Comparison of ENCODE assay signal across 8 cellular contexts in genomic region chr11:61897387-61898246, GRCh38. TPM values are rescaled to one million over a fixed set of nuclear protein-coding genes. Genes with fewer than 3 reads are reported as not detected.
DNase-seq lines count a peak whose midpoint lies in the region; ATAC-seq and TF ChIP-seq lines count a peak whose summit lies in the region.

No MANE protein-coding gene starts in this region.

- H3K27me3 Mint-ChIP-seq in GM23338 (ENCODE audit: insufficient read depth, low read depth, poor library complexity): peaks cover 10% of the 10 kb centered on the region

- peaks cover 17% of the 10 kb centered on the region for H3K4me1 Mint-ChIP-seq in GM23338

- H3K79me2 ChIP-seq in GM23338 (replicated peaks; ENCODE audit: insufficient read depth): no peaks in the 10 kb centered on the region

- WGBS in lung, 2 donors: 68 to 78% methylated on average over 17 of the region's 17 CpGs

- no peaks in the 10 kb centered on the region for H3K27me3 ChIP-seq in GM23338 (ENCODE audit: insufficient read depth)
- H3K27me3 ChIP-seq in lung (ENCODE audit: control insufficient read depth, insufficient read depth): no peaks in the 10 kb centered on the region

- no peak overlapping the region for H3K27ac Mint-ChIP-seq in GM23338

- 0 out of 2 replicates have a peak overlapping the region, but pooled peaks have one; percentile 60 for H3K4me2 ChIP-seq in GM23338

- DNase-seq in AG09319 (ENCODE audit: extremely low read depth, low read depth): no peak
- DNase-seq in GM23338 (ENCODE audit: low spot score): peak; percentile 93
- DNase-seq in NCI-H526 treated with DMSO at 0.1 percent for 48 hours (lab: John Stamatoyannopoulos, UW): peak; percentile 54
- DNase-seq in activated CD4-positive, alpha-beta T cell treated with anti-CD3 and anti-CD28 coated beads, Interleukin-2, amount 50 U/mL, for 48 hours: peak; percentile 85 to 87
- DNase-seq in dermis blood vessel endothelial cell: peak; percentile 82
- DNase-seq in lung (ENCODE audit: low spot score): peak; percentile 78
- peak; percentile 55 for DNase-seq in stimulated activated CD8-positive, alpha-beta memory T cell treated with anti-CD3 and anti-CD28 coated beads, Interleukin-12 subunit alpha, Interleukin-12 subunit beta, amount 100 ng/mL, for 4 hours (ENCODE audit: low read depth)

- H4K20me1 ChIP-seq in GM23338 (replicated peaks; ENCODE audit: insufficient read depth): no peaks in the 10 kb centered on the region

- no peaks in the 10 kb centered on the region; the same call in 2 of the 3 replicates for H3K36me3 Mint-ChIP-seq in GM23338 (ENCODE audit: low read depth)

- peak; percentile 86 for ATAC-seq in GM23338
- no peak for ATAC-seq in lung (ENCODE audit: insufficient read depth, low FRiP score)
- ATAC-seq in HG02571 (IDR thresholded peaks at IDR 0.05; ENCODE audit: unreplicated experiment): no peak

- 0 out of 2 replicates have a peak, but pooled peaks cover under 1% of the 10 kb centered on the region for H3F3A ChIP-seq in GM23338 (replicated peaks; ENCODE audit: low read depth)

- no peaks in the 10 kb centered on the region for H3K36me3 ChIP-seq in GM23338 (ENCODE audit: insufficient read depth)
- no peaks in the 10 kb centered on the region for H3K36me3 ChIP-seq in lung (ENCODE audit: control insufficient read depth in 2 of 2, insufficient read depth in 2 of 2, low read length in 2 of 2)

- TF ChIP-seq CTCF in AG09319 (IDR thresholded peaks at IDR 0.05; ENCODE audit: low read depth, low read length) (peak; percentile 93), GM23338 (conservative IDR thresholded peaks at IDR 0.05; ENCODE audit: low read depth in 2 of 2) (peak; percentile 83 to 98), lung (IDR thresholded peaks at IDR 0.05; ENCODE audit: control extremely low read depth, extremely low read depth) (peak; percentile 67)

- H3K9me3 ChIP-seq in lung (ENCODE audit: control insufficient read depth in 2 of 2, insufficient read depth in 1 of 2, low read length in 1 of 2): no peaks in the 10 kb centered on the region

- H3K27ac ChIP-seq in GM23338 (ENCODE audit: low read depth) (no peak overlapping the region), lung (ENCODE audit: low read depth in 1 of 2, low read length in 1 of 2) (no peak overlapping the region)

- H3K4me1 ChIP-seq in GM23338 (ENCODE audit: insufficient read depth): peaks cover 7% of the 10 kb centered on the region; the same call in 1 of the 2 replicates
- H3K4me1 ChIP-seq in lung (ENCODE audit: control insufficient read depth in 2 of 2, insufficient read depth in 2 of 2, low read length in 2 of 2): no peaks in the 10 kb centered on the region

- no peak overlapping the region for H3K4me3 ChIP-seq in GM23338
- H3K4me3 ChIP-seq in lung: no peak overlapping the region

- H3K9me2 ChIP-seq in GM23338 (ENCODE audit: insufficient read depth): no peaks in the 10 kb centered on the region

- H3K4me3 Mint-ChIP-seq in GM23338: no peak overlapping the region

- H2AFZ ChIP-seq in GM23338: no peak overlapping the region

- no peaks in the 10 kb centered on the region; the same call in 2 of the 3 replicates for H3K9me3 Mint-ChIP-seq in GM23338

TF ChIP-seq in GM23338, 12 proteins besides CTCF, POLR2A, EP300 and RAD21:
- TF ChIP-seq JUNB (IDR thresholded peaks at IDR 0.05; ENCODE audit: unreplicated experiment): no peak
- TF ChIP-seq POLR2AphosphoS5 (IDR thresholded peaks at IDR 0.05; ENCODE audit: low read depth): no peak
- TF ChIP-seq CREB1 (CRISPR knock-in tag; IDR thresholded peaks at IDR 0.05; ENCODE audit: low read depth): no peak
- TF ChIP-seq, protein P1, sequence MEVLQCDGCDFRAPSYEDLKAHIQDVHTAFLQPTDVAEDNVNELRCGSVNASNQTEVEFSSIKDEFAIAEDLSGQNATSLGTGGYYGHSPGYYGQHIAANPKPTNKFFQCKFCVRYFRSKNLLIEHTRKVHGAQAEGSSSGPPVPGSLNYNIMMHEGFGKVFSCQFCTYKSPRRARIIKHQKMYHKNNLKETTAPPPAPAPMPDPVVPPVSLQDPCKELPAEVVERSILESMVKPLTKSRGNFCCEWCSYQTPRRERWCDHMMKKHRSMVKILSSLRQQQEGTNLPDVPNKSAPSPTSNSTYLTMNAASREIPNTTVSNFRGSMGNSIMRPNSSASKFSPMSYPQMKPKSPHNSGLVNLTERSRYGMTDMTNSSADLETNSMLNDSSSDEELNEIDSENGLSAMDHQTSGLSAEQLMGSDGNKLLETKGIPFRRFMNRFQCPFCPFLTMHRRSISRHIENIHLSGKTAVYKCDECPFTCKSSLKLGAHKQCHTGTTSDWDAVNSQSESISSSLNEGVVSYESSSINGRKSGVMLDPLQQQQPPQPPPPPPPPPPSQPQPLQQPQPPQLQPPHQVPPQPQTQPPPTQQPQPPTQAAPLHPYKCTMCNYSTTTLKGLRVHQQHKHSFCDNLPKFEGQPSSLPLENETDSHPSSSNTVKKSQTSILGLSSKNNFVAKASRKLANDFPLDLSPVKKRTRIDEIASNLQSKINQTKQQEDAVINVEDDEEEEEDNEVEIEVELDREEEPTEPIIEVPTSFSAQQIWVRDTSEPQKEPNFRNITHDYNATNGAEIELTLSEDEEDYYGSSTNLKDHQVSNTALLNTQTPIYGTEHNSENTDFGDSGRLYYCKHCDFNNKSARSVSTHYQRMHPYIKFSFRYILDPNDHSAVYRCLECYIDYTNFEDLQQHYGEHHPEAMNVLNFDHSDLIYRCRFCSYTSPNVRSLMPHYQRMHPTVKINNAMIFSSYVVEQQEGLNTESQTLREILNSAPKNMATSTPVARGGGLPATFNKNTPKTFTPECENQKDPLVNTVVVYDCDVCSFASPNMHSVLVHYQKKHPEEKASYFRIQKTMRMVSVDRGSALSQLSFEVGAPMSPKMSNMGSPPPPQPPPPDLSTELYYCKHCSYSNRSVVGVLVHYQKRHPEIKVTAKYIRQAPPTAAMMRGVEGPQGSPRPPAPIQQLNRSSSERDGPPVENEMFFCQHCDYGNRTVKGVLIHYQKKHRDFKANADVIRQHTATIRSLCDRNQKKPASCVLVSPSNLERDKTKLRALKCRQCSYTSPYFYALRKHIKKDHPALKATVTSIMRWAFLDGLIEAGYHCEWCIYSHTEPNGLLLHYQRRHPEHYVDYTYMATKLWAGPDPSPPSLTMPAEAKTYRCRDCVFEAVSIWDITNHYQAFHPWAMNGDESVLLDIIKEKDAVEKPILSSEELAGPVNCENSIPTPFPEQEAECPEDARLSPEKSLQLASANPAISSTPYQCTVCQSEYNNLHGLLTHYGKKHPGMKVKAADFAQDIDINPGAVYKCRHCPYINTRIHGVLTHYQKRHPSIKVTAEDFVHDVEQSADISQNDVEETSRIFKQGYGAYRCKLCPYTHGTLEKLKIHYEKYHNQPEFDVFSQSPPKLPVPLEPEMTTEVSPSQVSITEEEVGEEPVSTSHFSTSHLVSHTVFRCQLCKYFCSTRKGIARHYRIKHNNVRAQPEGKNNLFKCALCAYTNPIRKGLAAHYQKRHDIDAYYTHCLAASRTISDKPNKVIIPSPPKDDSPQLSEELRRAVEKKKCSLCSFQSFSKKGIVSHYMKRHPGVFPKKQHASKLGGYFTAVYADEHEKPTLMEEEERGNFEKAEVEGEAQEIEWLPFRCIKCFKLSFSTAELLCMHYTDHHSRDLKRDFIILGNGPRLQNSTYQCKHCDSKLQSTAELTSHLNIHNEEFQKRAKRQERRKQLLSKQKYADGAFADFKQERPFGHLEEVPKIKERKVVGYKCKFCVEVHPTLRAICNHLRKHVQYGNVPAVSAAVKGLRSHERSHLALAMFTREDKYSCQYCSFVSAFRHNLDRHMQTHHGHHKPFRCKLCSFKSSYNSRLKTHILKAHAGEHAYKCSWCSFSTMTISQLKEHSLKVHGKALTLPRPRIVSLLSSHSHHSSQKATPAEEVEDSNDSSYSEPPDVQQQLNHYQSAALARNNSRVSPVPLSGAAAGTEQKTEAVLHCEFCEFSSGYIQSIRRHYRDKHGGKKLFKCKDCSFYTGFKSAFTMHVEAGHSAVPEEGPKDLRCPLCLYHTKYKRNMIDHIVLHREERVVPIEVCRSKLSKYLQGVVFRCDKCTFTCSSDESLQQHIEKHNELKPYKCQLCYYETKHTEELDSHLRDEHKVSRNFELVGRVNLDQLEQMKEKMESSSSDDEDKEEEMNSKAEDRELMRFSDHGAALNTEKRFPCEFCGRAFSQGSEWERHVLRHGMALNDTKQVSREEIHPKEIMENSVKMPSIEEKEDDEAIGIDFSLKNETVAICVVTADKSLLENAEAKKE (CRISPR knock-in tag; IDR thresholded peaks at IDR 0.05): no peak
- no peak for TF ChIP-seq EZH2 (IDR thresholded peaks at IDR 0.05; ENCODE audit: low read depth, unreplicated experiment)

RNA-seq across cellular contexts. Expression of gene FADS3, which starts 6.3 kb away (rescaled TPM):
- 73.5 and 91.4 TPM in 2 replicates for total RNA-seq in GM23338 (2014; rRNA removed; shearing (Covaris generic))
- polyA plus RNA-seq in GM23338 (2016; fragmentation: Nextera tagmentation; extraction: Ambion mirVana) (44.4 and 44.6 TPM in 2 replicates), lung (10 to 100 TPM; 52.7 to 56.2 TPM)
- total RNA-seq in dermis blood vessel endothelial cell (128 and 242 TPM in 2 replicates), lung (10 to 100 TPM; 12.3 to 64.8 TPM)

RNA-seq across cellular contexts. Expression of gene RAB3IL1, which starts 19.7 kb away (rescaled TPM):
- 2.7 and 4.0 TPM in 2 replicates for total RNA-seq in GM23338 (2014; rRNA removed; shearing (Covaris generic))
- polyA plus RNA-seq in GM23338 (2016; fragmentation: Nextera tagmentation; extraction: Ambion mirVana): 3.4 and 3.9 TPM in 2 replicates
- 9.0 and 9.9 TPM in 2 replicates for total RNA-seq in dermis blood vessel endothelial cell
- total RNA-seq in lung: 10 to 100 TPM in 1 of 2 donors, 1 to 10 TPM in 1; 8.8 to 10.9 TPM
- 10 to 100 TPM in 1 of 2 donors, 1 to 10 TPM in 1; 6.7 to 20.8 TPM for polyA plus RNA-seq in lung

RNA-seq across cellular contexts. Expression of gene BEST1, which starts 52.5 kb away (rescaled TPM):
- total RNA-seq in GM23338 (2014; rRNA removed; shearing (Covaris generic)): 0.35 and 0.89 TPM in 2 replicates
- 0.44 and 0.75 TPM in 2 replicates for polyA plus RNA-seq in GM23338 (2016; fragmentation: Nextera tagmentation; extraction: Ambion mirVana)
- total RNA-seq in dermis blood vessel endothelial cell: 0.05 TPM in 1 of 2 replicates, not detected in the other
- 10 to 100 TPM in 1 of 2 donors, 1 to 10 TPM in 1; 4.9 to 16.6 TPM for total RNA-seq in lung
- polyA plus RNA-seq in lung: 10 to 100 TPM in 1 of 2 donors, 1 to 10 TPM in 1; 6.1 to 27.3 TPM
